ENCODE assay signal across 9 cellular contexts in genomic region chr6:34390531-34391013, GRCh38. TPM values are rescaled to one million over a fixed set of nuclear protein-coding genes. Genes with fewer than 3 reads are reported as not detected.
DNase-seq lines count a peak whose midpoint lies in the region; ATAC-seq, FAIRE-seq and TF ChIP-seq lines count a peak whose summit lies in the region.
"Had no signal": no experiment of that assay in that cellular context is flagged by ENCODE, and none has a peak within 500 bp of the region (broad histone marks: within the 10 kb centered on the region; RNA-seq: fewer than 3 reads in every experiment).

No MANE protein-coding gene starts in this region.

- H3K27me3 Mint-ChIP-seq in activated T-helper 17 cell treated with anti-CD3 and anti-CD28 coated beads, Interleukin-2, amount 50 U/mL, for 72 hours: no peaks in the 10 kb centered on the region

- intact Hi-C loops in Panc1 (cut with micrococcal nuclease; ENCODE audit: unreplicated experiment): no loop called here

- POLR2A ChIA-PET in Panc1 (lab: Charles Lee): interaction anchor here (0.6 kb wide), 3 partner anchors 154 to 553 kb away, joined by 3 read pairs; partner anchors contain the start of gene HMGA1

- peaks cover 13% of the 10 kb centered on the region for H3K4me1 Mint-ChIP-seq in activated T-helper 17 cell treated with anti-CD3 and anti-CD28 coated beads, Interleukin-2, amount 50 U/mL, for 72 hours

- no peak for DNase-seq in GM06990 (ENCODE audit: extremely low read depth, insufficient read length)
- no peak for DNase-seq in Panc1 (ENCODE audit: low read depth, low spot score)
- no peak for DNase-seq in fibroblast of villous mesenchyme (ENCODE audit: low read depth)
- DNase-seq in GM12891 (ENCODE audit: insufficient read length, low spot score): no peak
- no peak for DNase-seq in cortex of kidney (lab: John Stamatoyannopoulos, UW)

- no peak for TF ChIP-seq CTCF in GM06990 (IDR thresholded peaks at IDR 0.05; ENCODE audit: insufficient read depth, low read length, poor library complexity, severe bottlenecking)
- TF ChIP-seq CTCF in Panc1 (IDR thresholded peaks at IDR 0.05): no peak
- TF ChIP-seq CTCF in fibroblast of villous mesenchyme (IDR thresholded peaks at IDR 0.05; ENCODE audit: insufficient read depth, low read depth, low read length): no peak

- H3K27ac ChIP-seq in Panc1 (ENCODE audit: low read length) (peak overlapping the region; percentile 94), skeletal muscle tissue (ENCODE audit: low read depth, low read length) (peak overlapping the region; percentile 91)

- H3K9me3 ChIP-seq in Panc1 (ENCODE audit: control insufficient read depth, insufficient read depth, low read depth, low read length): no peaks in the 10 kb centered on the region
- no peaks in the 10 kb centered on the region for H3K9me3 ChIP-seq in skeletal muscle tissue (ENCODE audit: control insufficient read depth in 3 of 3, low read length in 3 of 3)

- H3K9ac ChIP-seq in skeletal muscle tissue (ENCODE audit: low read depth in 1 of 3, low read length in 3 of 3): peak overlapping the region; percentile 82 to 92 (median 92)

- H3K9me3 Mint-ChIP-seq in activated T-helper 17 cell treated with anti-CD3 and anti-CD28 coated beads, Interleukin-2, amount 50 U/mL, for 72 hours: no peaks in the 10 kb centered on the region

- H3K27ac Mint-ChIP-seq in activated T-helper 17 cell treated with anti-CD3 and anti-CD28 coated beads, Interleukin-2, amount 50 U/mL, for 72 hours: no peak overlapping the region

- H3K36me3 ChIP-seq in GM06990 (ENCODE audit: control insufficient read depth, insufficient read depth, low read length) (no peaks in the 10 kb centered on the region), Panc1 (ENCODE audit: control insufficient read depth, insufficient read depth, low read length) (no peaks in the 10 kb centered on the region), skeletal muscle tissue (ENCODE audit: control insufficient read depth in 3 of 3, insufficient read depth in 3 of 3, low read length in 3 of 3) (no peaks in the 10 kb centered on the region)

- H3K4me3 ChIP-seq in GM06990 (replicated peaks; ENCODE audit: low read depth, low read length): peak overlapping the region; percentile 94
- H3K4me3 ChIP-seq in Panc1 (ENCODE audit: low read depth in 2 of 2, low read length in 2 of 2): peak overlapping the region; percentile 68 to 81
- peak overlapping the region; percentile 79 for H3K4me3 ChIP-seq in fibroblast of villous mesenchyme (ENCODE audit: low read depth, low read length)
- H3K4me3 ChIP-seq in skeletal muscle tissue (ENCODE audit: low read length in 3 of 3): peak overlapping the region; percentile 78 to 89 (median 88)

- no peak for TF ChIP-seq POLR2A in GM12891 (IDR thresholded peaks at IDR 0.05; ENCODE audit: low read depth, low read length)

- CTCF ChIA-PET in Panc1 (lab: Charles Lee): interaction anchor here (1.0 kb wide), 1 partner anchor 141 kb away, joined by 5 read pairs; no protein-coding TSS in a partner anchor

- no peak for FAIRE-seq in GM12891 (lab: Jason Lieb, UNC)
- FAIRE-seq: endometrium had no signal

- no peaks in the 10 kb centered on the region for H3K36me3 Mint-ChIP-seq in activated T-helper 17 cell treated with anti-CD3 and anti-CD28 coated beads, Interleukin-2, amount 50 U/mL, for 72 hours (ENCODE audit: low read depth)

- BruUV-seq in Panc1 (replicated peaks; lab: Mats Ljungman, UMichigan): TSS peak; percentile 72

- H3K4me1 ChIP-seq in Panc1 (ENCODE audit: control insufficient read depth, insufficient read depth, low read length): peaks cover 39% of the 10 kb centered on the region
- H3K4me1 ChIP-seq in skeletal muscle tissue (ENCODE audit: control insufficient read depth in 3 of 3, insufficient read depth in 3 of 3, low read length in 3 of 3): peaks cover 39 to 48% (median 40%) of the 10 kb centered on the region in 3 donors

- no peak for ATAC-seq in Panc1
- ATAC-seq in activated T-helper 17 cell treated with anti-CD3 and anti-CD28 coated beads, Interleukin-2, amount 50 U/mL, for 72 hours (replicated peaks): no peak
- ATAC-seq in HG03520 (IDR thresholded peaks at IDR 0.05; ENCODE audit: unreplicated experiment): no peak

- in situ Hi-C loops in Panc1 (cut with HindIII; ENCODE audit: low pct_unique_long_range_greater_than_20kb, low sequenced_read_pairs): no loop called here

- no peak overlapping the region for H3K4me3 Mint-ChIP-seq in activated T-helper 17 cell treated with anti-CD3 and anti-CD28 coated beads, Interleukin-2, amount 50 U/mL, for 72 hours

- H3K27me3 ChIP-seq in GM06990 (replicated peaks; ENCODE audit: control insufficient read depth, insufficient read depth, low read length) (no peaks in the 10 kb centered on the region), Panc1 (ENCODE audit: control insufficient read depth, insufficient read depth, low read length) (no peaks in the 10 kb centered on the region), skeletal muscle tissue (ENCODE audit: control insufficient read depth in 3 of 3, insufficient read depth in 3 of 3, low read length in 3 of 3) (no peaks in the 10 kb centered on the region)

TF ChIP-seq in GM12891, 5 proteins besides CTCF, POLR2A, EP300 and RAD21:
- no peak for TF ChIP-seq POLR2AphosphoS5 (IDR thresholded peaks at IDR 0.05; ENCODE audit: low read depth, low read length)
- TF ChIP-seq POU2F2 (IDR thresholded peaks at IDR 0.05; ENCODE audit: low read depth, low read length): no peak
- no peak for TF ChIP-seq PAX5 (IDR thresholded peaks at IDR 0.05; ENCODE audit: insufficient read depth, low read length, severe bottlenecking)
- TF ChIP-seq TAF1 (IDR thresholded peaks at IDR 0.05; ENCODE audit: low read depth, low read length): no peak
- no peak for TF ChIP-seq SPI1 (IDR thresholded peaks at IDR 0.05; ENCODE audit: low read depth, low read length)
TF ChIP-seq in GM12891: peak in this region for 0.

RNA-seq across cellular contexts. Expression of gene NUDT3, which starts 1.9 kb away (rescaled TPM):
- 25.9 TPM for total RNA-seq in Panc1 (2021; ENCODE audit: unreplicated experiment)
- 12.0 TPM for polyA plus RNA-seq in Panc1 (2012; ENCODE audit: insufficient read length)
- total RNA-seq in fibroblast of villous mesenchyme: 31.1 and 34.5 TPM in 2 replicates
- 28.7 TPM for total RNA-seq in skeletal muscle tissue
- total RNA-seq in activated T-helper 17 cell treated with anti-CD3 and anti-CD28 coated beads, Interleukin-2, amount 50 U/mL, for 72 hours: 10 to 100 TPM in 1 of 2 donors, 1 to 10 TPM in 1; 7.9 to 12.8 TPM
- 4.7 TPM for polyA plus RNA-seq in GM12891 (2012; ENCODE audit: low read depth, missing spikeins)

RNA-seq across cellular contexts. Expression of gene RPS10, which starts 35.3 kb away (rescaled TPM):
- 1,363 TPM for total RNA-seq in Panc1 (2021; ENCODE audit: unreplicated experiment)
- polyA plus RNA-seq in Panc1 (2012; ENCODE audit: insufficient read length): 1,658 TPM
- total RNA-seq in fibroblast of villous mesenchyme: 1,680 and 1,946 TPM in 2 replicates
- total RNA-seq in skeletal muscle tissue: 1,815 TPM
- 1,000 to 10,000 TPM; 2,080 to 2,467 TPM for total RNA-seq in activated T-helper 17 cell treated with anti-CD3 and anti-CD28 coated beads, Interleukin-2, amount 50 U/mL, for 72 hours
- 4,277 TPM for polyA plus RNA-seq in GM12891 (2012; ENCODE audit: low read depth, missing spikeins)
